Comparison of ENCODE assay signal across 21 cellular contexts in the genomic region with DNA sequence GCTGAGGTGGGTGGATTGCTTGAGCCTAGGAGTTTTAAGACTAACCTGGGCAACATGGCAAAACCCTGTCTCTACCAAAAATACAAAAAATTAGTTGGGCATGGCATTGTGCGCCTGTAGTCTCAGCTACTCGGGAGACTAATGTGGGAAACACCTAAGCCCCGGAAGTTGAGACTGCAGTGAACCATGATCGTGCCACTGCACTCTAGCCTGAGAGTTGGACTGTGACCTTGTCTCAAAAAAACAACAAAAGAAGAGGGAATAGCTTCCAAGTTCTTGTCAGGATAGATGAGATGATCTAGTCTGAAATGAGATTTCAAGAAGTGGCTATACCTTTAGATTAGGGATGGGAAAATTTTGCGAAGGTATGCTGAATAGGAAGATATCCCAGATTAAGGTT. TPM values are rescaled to one million over a fixed set of nuclear protein-coding genes. Genes with fewer than 3 reads are reported as not detected.
"Had no signal": no experiment of that assay in that cellular context is flagged by ENCODE, and none has a peak within 500 bp of the region (broad histone marks: within the 10 kb centered on the region; RNA-seq: fewer than 3 reads in every experiment).

No MANE protein-coding gene starts in this region.

- H3K4me3 ChIP-seq: MG63, SJSA1, SK-N-MC had no signal

- H3K27ac ChIP-seq: HL-60, SJSA1, SK-N-MC had no signal

- H3K9me3 ChIP-seq: MG63, SJSA1 had no signal

- H3K27me3 ChIP-seq: MG63, SJSA1 had no signal

- H3K4me1 ChIP-seq: SJSA1 had no signal

- DNase-seq: KBM-7, MG63, NCI-H1092, NCI-H1105 treated with DMSO at 0.1 percent for 48 hours, NCI-H1417 treated with DMSO at 0.1 percent for 48 hours, NCI-H1694, NCI-H187 treated with DMSO at 0.1 percent for 48 hours, NCI-H2029 treated with DMSO at 0.1 percent for 48 hours, NCI-H2227 treated with DMSO at 0.1 percent for 48 hours, NCI-H446, NCI-H510A, NCI-H524 treated with DMSO at 0.1 percent for 48 hours, NCI-H69, NCI-H774, Right ventricle myocardium superior, RPMI8226, SIG-M5 had no signal

RNA-seq across cellular contexts. Expression of a gene that starts 14.8 kb away (rescaled TPM):
- total RNA-seq: LHCN-M2, SJSA1 had no signal
